Comparison of ENCODE assay signal across 1 cellular context in the genomic region with DNA sequence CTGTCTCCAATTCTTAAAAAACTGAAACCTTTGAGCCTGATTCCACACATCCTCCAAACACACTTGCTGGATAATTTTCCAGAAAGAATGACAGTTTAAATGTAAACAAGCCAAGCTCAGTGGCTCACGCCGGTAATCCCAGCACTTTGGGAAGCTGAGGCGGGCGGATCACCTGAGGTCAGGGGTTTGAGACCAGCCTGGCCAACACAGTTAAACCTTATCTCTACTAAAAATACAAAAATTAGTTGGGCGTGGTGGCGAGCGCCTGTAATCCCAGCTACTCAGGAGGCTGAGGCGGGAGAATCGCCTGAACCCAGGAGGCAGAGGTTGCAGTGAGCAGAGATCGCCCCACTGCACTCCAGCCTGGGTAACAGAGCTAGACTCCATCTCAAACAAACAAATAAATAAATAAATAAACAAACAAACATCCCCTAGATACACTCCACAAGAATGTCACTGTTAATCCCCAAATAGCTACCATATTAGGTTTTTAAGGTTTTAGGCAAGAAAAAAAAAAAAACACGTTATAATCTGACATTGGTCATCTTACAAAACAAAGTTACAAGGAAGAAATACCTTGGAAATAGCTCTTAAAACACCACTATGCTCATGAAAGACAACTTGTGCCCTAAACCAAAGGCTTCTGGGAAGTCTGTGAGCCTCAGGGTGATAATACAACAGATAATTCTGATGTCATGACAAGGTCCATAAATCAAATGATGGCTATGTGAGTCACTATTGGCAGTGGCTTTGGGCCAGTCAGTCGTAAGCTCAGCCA.
A peak's percentile ranks its signal among the peaks of the same experiment; 100 is the strongest.
TF ChIP-seq lines count a peak whose summit lies in the region.

No MANE protein-coding gene starts in this region.

TF ChIP-seq in K562, 482 proteins besides CTCF, POLR2A, EP300 and RAD21 (continued from another document and continues in another):
- TF ChIP-seq, protein P1, sequence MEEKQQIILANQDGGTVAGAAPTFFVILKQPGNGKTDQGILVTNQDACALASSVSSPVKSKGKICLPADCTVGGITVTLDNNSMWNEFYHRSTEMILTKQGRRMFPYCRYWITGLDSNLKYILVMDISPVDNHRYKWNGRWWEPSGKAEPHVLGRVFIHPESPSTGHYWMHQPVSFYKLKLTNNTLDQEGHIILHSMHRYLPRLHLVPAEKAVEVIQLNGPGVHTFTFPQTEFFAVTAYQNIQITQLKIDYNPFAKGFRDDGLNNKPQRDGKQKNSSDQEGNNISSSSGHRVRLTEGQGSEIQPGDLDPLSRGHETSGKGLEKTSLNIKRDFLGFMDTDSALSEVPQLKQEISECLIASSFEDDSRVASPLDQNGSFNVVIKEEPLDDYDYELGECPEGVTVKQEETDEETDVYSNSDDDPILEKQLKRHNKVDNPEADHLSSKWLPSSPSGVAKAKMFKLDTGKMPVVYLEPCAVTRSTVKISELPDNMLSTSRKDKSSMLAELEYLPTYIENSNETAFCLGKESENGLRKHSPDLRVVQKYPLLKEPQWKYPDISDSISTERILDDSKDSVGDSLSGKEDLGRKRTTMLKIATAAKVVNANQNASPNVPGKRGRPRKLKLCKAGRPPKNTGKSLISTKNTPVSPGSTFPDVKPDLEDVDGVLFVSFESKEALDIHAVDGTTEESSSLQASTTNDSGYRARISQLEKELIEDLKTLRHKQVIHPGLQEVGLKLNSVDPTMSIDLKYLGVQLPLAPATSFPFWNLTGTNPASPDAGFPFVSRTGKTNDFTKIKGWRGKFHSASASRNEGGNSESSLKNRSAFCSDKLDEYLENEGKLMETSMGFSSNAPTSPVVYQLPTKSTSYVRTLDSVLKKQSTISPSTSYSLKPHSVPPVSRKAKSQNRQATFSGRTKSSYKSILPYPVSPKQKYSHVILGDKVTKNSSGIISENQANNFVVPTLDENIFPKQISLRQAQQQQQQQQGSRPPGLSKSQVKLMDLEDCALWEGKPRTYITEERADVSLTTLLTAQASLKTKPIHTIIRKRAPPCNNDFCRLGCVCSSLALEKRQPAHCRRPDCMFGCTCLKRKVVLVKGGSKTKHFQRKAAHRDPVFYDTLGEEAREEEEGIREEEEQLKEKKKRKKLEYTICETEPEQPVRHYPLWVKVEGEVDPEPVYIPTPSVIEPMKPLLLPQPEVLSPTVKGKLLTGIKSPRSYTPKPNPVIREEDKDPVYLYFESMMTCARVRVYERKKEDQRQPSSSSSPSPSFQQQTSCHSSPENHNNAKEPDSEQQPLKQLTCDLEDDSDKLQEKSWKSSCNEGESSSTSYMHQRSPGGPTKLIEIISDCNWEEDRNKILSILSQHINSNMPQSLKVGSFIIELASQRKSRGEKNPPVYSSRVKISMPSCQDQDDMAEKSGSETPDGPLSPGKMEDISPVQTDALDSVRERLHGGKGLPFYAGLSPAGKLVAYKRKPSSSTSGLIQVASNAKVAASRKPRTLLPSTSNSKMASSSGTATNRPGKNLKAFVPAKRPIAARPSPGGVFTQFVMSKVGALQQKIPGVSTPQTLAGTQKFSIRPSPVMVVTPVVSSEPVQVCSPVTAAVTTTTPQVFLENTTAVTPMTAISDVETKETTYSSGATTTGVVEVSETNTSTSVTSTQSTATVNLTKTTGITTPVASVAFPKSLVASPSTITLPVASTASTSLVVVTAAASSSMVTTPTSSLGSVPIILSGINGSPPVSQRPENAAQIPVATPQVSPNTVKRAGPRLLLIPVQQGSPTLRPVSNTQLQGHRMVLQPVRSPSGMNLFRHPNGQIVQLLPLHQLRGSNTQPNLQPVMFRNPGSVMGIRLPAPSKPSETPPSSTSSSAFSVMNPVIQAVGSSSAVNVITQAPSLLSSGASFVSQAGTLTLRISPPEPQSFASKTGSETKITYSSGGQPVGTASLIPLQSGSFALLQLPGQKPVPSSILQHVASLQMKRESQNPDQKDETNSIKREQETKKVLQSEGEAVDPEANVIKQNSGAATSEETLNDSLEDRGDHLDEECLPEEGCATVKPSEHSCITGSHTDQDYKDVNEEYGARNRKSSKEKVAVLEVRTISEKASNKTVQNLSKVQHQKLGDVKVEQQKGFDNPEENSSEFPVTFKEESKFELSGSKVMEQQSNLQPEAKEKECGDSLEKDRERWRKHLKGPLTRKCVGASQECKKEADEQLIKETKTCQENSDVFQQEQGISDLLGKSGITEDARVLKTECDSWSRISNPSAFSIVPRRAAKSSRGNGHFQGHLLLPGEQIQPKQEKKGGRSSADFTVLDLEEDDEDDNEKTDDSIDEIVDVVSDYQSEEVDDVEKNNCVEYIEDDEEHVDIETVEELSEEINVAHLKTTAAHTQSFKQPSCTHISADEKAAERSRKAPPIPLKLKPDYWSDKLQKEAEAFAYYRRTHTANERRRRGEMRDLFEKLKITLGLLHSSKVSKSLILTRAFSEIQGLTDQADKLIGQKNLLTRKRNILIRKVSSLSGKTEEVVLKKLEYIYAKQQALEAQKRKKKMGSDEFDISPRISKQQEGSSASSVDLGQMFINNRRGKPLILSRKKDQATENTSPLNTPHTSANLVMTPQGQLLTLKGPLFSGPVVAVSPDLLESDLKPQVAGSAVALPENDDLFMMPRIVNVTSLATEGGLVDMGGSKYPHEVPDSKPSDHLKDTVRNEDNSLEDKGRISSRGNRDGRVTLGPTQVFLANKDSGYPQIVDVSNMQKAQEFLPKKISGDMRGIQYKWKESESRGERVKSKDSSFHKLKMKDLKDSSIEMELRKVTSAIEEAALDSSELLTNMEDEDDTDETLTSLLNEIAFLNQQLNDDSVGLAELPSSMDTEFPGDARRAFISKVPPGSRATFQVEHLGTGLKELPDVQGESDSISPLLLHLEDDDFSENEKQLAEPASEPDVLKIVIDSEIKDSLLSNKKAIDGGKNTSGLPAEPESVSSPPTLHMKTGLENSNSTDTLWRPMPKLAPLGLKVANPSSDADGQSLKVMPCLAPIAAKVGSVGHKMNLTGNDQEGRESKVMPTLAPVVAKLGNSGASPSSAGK (IDR thresholded peaks at IDR 0.05) = no peak; the same call in 1 of the 2 replicates
- TF ChIP-seq ARHGAP35 (IDR thresholded peaks at IDR 0.05; ENCODE audit: partially characterized antibody) (no peak), KDM5B (IDR thresholded peaks at IDR 0.05; ENCODE audit: insufficient replicate concordance, low read depth, low read length) (no peak), RBBP5 (IDR thresholded peaks at IDR 0.05; ENCODE audit: borderline replicate concordance, insufficient read depth, low read length, poor library complexity, severe bottlenecking) (no peak), WHSC1 (IDR thresholded peaks at IDR 0.05; ENCODE audit: low read length) (no peak), ZNF79 (CRISPR knock-in tag; IDR thresholded peaks at IDR 0.05; ENCODE audit: low read depth) (0 out of 2 replicates have a peak, but pooled peaks have one; percentile 41), ZNF253 (CRISPR knock-in tag; conservative IDR thresholded peaks at IDR 0.05) (no peak), PCBP1 (IDR thresholded peaks at IDR 0.05; ENCODE audit: low read depth, low read length, poor library complexity, severe bottlenecking) (no peak), ELF1 (tag; IDR thresholded peaks at IDR 0.05) (no peak), GABPB2 (CRISPR knock-in tag; conservative IDR thresholded peaks at IDR 0.05) (no peak), XRCC4 (IDR thresholded peaks at IDR 0.05; ENCODE audit: extremely low read depth, insufficient read depth, insufficient read length) (no peak), NONO (IDR thresholded peaks at IDR 0.05; ENCODE audit: low read depth in 2 of 2, low read length in 1 of 2) (no peak), HNRNPL (IDR thresholded peaks at IDR 0.05; ENCODE audit: low read depth, low read length) (no peak), FUS (optimal IDR thresholded peaks at IDR 0.05; ENCODE audit: low read depth, low read length) (no peak), CREB1 (IDR thresholded peaks at IDR 0.05) (peak; percentile 20; the same call in 1 of the 2 replicates), CREB1 (CRISPR knock-in tag; IDR thresholded peaks at IDR 0.05) (peak; percentile 54; the same call in 1 of the 2 replicates), CBX5 (IDR thresholded peaks at IDR 0.05; ENCODE audit: borderline replicate concordance, low read depth) (no peak), ZNF561 (CRISPR knock-in tag; conservative IDR thresholded peaks at IDR 0.05) (no peak), SUPT5H (IDR thresholded peaks at IDR 0.05) (peak; percentile 36; the same call in 1 of the 2 replicates), ADNP (tag; IDR thresholded peaks at IDR 0.05) (peak; percentile 12; the same call in 1 of the 2 replicates), SIRT6 (IDR thresholded peaks at IDR 0.05; ENCODE audit: low read depth, low read length) (no peak), ZNF197 (CRISPR knock-in tag; IDR thresholded peaks at IDR 0.05; ENCODE audit: low read depth) (peak; percentile 68; the same call in 1 of the 2 replicates), STAT5A (IDR thresholded peaks at IDR 0.05; ENCODE audit: borderline replicate concordance, low read length) (peak; percentile 41; the same call in 1 of the 2 replicates), TCF7 (IDR thresholded peaks at IDR 0.05; ENCODE audit: borderline replicate concordance) (no peak), KDM1A (IDR thresholded peaks at IDR 0.05) (peak; percentile 96), ZNF354B (CRISPR knock-in tag; IDR thresholded peaks at IDR 0.05) (no peak), PTTG1 (tag; IDR thresholded peaks at IDR 0.05; ENCODE audit: low read depth) (peak; percentile 78; the same call in 1 of the 2 replicates), MYBL2 (IDR thresholded peaks at IDR 0.05; ENCODE audit: low read depth) (peak; percentile 65; the same call in 1 of the 2 replicates), MYBL2 (CRISPR knock-in tag; IDR thresholded peaks at IDR 0.05; ENCODE audit: borderline replicate concordance) (no peak), SRF (CRISPR knock-in tag; IDR thresholded peaks at IDR 0.05) (no peak; a peak in 1 of 4 replicates), TSC22D4 (tag; IDR thresholded peaks at IDR 0.05) (no peak)
- TF ChIP-seq, protein P2, sequence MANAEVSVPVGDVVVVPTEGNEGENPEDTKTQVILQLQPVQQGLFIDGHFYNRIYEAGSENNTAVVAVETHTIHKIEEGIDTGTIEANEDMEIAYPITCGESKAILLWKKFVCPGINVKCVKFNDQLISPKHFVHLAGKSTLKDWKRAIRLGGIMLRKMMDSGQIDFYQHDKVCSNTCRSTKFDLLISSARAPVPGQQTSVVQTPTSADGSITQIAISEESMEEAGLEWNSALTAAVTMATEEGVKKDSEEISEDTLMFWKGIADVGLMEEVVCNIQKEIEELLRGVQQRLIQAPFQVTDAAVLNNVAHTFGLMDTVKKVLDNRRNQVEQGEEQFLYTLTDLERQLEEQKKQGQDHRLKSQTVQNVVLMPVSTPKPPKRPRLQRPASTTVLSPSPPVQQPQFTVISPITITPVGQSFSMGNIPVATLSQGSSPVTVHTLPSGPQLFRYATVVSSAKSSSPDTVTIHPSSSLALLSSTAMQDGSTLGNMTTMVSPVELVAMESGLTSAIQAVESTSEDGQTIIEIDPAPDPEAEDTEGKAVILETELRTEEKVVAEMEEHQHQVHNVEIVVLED (CRISPR knock-in tag; IDR thresholded peaks at IDR 0.05) = peak; percentile 22; the same call in 1 of the 2 replicates
- TF ChIP-seq, protein P3, sequence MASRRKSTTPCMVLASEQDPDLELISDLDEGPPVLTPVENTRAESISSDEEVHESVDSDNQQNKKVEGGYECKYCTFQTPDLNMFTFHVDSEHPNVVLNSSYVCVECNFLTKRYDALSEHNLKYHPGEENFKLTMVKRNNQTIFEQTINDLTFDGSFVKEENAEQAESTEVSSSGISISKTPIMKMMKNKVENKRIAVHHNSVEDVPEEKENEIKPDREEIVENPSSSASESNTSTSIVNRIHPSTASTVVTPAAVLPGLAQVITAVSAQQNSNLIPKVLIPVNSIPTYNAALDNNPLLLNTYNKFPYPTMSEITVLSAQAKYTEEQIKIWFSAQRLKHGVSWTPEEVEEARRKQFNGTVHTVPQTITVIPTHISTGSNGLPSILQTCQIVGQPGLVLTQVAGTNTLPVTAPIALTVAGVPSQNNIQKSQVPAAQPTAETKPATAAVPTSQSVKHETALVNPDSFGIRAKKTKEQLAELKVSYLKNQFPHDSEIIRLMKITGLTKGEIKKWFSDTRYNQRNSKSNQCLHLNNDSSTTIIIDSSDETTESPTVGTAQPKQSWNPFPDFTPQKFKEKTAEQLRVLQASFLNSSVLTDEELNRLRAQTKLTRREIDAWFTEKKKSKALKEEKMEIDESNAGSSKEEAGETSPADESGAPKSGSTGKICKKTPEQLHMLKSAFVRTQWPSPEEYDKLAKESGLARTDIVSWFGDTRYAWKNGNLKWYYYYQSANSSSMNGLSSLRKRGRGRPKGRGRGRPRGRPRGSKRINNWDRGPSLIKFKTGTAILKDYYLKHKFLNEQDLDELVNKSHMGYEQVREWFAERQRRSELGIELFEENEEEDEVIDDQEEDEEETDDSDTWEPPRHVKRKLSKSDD (conservative IDR thresholded peaks at IDR 0.05; ENCODE audit: low read length) = no peak
- TF ChIP-seq, protein P4, sequence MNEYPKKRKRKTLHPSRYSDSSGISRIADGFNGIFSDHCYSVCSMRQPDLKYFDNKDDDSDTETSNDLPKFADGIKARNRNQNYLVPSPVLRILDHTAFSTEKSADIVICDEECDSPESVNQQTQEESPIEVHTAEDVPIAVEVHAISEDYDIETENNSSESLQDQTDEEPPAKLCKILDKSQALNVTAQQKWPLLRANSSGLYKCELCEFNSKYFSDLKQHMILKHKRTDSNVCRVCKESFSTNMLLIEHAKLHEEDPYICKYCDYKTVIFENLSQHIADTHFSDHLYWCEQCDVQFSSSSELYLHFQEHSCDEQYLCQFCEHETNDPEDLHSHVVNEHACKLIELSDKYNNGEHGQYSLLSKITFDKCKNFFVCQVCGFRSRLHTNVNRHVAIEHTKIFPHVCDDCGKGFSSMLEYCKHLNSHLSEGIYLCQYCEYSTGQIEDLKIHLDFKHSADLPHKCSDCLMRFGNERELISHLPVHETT (CRISPR knock-in tag; conservative IDR thresholded peaks at IDR 0.05 in 1 of 2, IDR thresholded peaks at IDR 0.05 in 1 of 2) = peak in 1 of 2 experiments; percentile 89; a peak in 2 of 4 replicates
- TF ChIP-seq, protein P5, sequence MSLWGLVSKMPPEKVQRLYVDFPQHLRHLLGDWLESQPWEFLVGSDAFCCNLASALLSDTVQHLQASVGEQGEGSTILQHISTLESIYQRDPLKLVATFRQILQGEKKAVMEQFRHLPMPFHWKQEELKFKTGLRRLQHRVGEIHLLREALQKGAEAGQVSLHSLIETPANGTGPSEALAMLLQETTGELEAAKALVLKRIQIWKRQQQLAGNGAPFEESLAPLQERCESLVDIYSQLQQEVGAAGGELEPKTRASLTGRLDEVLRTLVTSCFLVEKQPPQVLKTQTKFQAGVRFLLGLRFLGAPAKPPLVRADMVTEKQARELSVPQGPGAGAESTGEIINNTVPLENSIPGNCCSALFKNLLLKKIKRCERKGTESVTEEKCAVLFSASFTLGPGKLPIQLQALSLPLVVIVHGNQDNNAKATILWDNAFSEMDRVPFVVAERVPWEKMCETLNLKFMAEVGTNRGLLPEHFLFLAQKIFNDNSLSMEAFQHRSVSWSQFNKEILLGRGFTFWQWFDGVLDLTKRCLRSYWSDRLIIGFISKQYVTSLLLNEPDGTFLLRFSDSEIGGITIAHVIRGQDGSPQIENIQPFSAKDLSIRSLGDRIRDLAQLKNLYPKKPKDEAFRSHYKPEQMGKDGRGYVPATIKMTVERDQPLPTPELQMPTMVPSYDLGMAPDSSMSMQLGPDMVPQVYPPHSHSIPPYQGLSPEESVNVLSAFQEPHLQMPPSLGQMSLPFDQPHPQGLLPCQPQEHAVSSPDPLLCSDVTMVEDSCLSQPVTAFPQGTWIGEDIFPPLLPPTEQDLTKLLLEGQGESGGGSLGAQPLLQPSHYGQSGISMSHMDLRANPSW (CRISPR knock-in tag; IDR thresholded peaks at IDR 0.05) = no peak
